8 cellular contexts compared by ENCODE assay signal in the genomic region with DNA sequence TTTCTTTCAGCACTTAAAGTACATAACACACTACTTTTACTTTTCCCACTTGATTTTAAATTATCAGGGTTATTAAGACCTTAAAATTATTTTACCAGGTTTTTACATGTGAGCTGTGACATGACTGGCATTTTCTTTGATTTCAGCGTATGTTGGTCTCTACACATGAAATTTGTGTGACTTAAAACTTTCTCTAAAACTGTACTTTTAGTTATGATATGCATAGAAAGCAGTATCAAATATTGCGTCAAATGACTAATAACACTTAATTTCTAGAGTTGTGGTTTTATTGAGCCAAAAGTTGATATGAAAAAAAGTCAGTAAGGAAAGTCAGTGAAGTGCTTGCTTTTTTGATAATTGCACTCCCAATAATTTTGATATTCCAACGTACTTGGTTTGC. TPM values are rescaled to one million over a fixed set of nuclear protein-coding genes. Genes with fewer than 3 reads are reported as not detected.
DNase-seq lines count a peak whose midpoint lies in the region; ATAC-seq and TF ChIP-seq lines count a peak whose summit lies in the region.

No MANE protein-coding gene starts in this region.

- TF ChIP-seq POLR2A in body of pancreas (IDR thresholded peaks at IDR 0.05): no peak

- H3K27ac ChIP-seq in left ventricle myocardium inferior (replicated peaks) (peak overlapping the region; percentile 100), body of pancreas (peak overlapping the region in 3 of 4 donors; percentile 96 to 99 (median 99)), mesodermal cell (ENCODE audit: low read depth, low read length, severe bottlenecking) (no peak overlapping the region), aorta (ENCODE audit: low read depth in 1 of 2, low read length in 2 of 2) (no peak overlapping the region)

- no peaks in the 10 kb centered on the region for H3K27me3 ChIP-seq in left ventricle myocardium inferior (ENCODE audit: low read depth)
- no peaks in the 10 kb centered on the region for H3K27me3 ChIP-seq in body of pancreas
- H3K27me3 ChIP-seq in aorta (ENCODE audit: control insufficient read depth in 1 of 2, insufficient read depth in 2 of 2, low read length in 1 of 2): no peaks in the 10 kb centered on the region

- ATAC-seq in body of pancreas (no peak), aorta (ENCODE audit: low FRiP score) (no peak), GM18519 (IDR thresholded peaks at IDR 0.05; ENCODE audit: low FRiP score, unreplicated experiment) (no peak)

- peak overlapping the region; percentile 86 for H3K4me3 ChIP-seq in left ventricle myocardium inferior
- H3K4me3 ChIP-seq in body of pancreas: peak overlapping the region; percentile 12 to 83
- peak overlapping the region; percentile 86 for H3K4me3 ChIP-seq in mesodermal cell (ENCODE audit: extremely low read depth, insufficient read depth, low read length, poor library complexity, severe bottlenecking)
- peak overlapping the region; percentile 94 to 99 for H3K4me3 ChIP-seq in aorta (ENCODE audit: low read length in 2 of 2)

- H3K4me1 ChIP-seq in left ventricle myocardium inferior: peaks cover 88% of the 10 kb centered on the region
- peaks cover 33% of the 10 kb centered on the region for H3K4me1 ChIP-seq in body of pancreas
- H3K4me1 ChIP-seq in mesodermal cell (ENCODE audit: control insufficient read depth, insufficient read depth, low read length, poor library complexity, severe bottlenecking): peaks cover 2% of the 10 kb centered on the region
- no peaks in the 10 kb centered on the region for H3K4me1 ChIP-seq in aorta (ENCODE audit: control insufficient read depth in 1 of 2, insufficient read depth in 2 of 2, low read length in 2 of 2)

- DNase-seq in left ventricle myocardium inferior: no peak
- no peak for DNase-seq in cardiac septum (ENCODE audit: low spot score)
- DNase-seq in body of pancreas: no peak
- DNase-seq in aorta: no peak
- no peak for DNase-seq in foreskin melanocyte
- DNase-seq in mesenteric fat pad (ENCODE audit: low spot score): no peak

- WGBS in body of pancreas, 2 donors: 1% methylated on average over 3 of the region's 3 CpGs
- 67% methylated on average over 1 of the region's 3 CpGs; no CpG with 5 or more reads in 1 of the 2 experiments for WGBS in mesodermal cell (ENCODE audit: insufficient coverage in 2 of 2), 2 experiments
- WGBS in aorta, 2 donors: 1% methylated on average over 3 of the region's 3 CpGs

- H3K36me3 ChIP-seq in left ventricle myocardium inferior (no peaks in the 10 kb centered on the region), body of pancreas (replicated peaks in 1 of 2; ENCODE audit: insufficient read depth in 1 of 2, low read depth in 2 of 2) (no peaks in the 10 kb centered on the region), mesodermal cell (ENCODE audit: control insufficient read depth, insufficient read depth, low read length) (peaks cover 8% of the 10 kb centered on the region), aorta (ENCODE audit: control insufficient read depth in 1 of 2, insufficient read depth in 2 of 2, low read length in 1 of 2) (no peaks in the 10 kb centered on the region)

- intact Hi-C loops in left ventricle myocardium inferior (cut with micrococcal nuclease) (loop anchor here (10.0 kb wide), 3 partner anchors 88 to 388 kb away; no protein-coding TSS in a partner anchor), cardiac septum (cut with DNase I) (no loop called here), body of pancreas (cut with DNase I) (no loop called here), aorta (cut with DNase I) (loop anchor here (5.0 to 10.0 kb wide), 5 partner anchors 58 to 398 kb away; no protein-coding TSS in a partner anchor)

- H3K9me3 ChIP-seq in left ventricle myocardium inferior (replicated peaks) (no peaks in the 10 kb centered on the region), body of pancreas (no peaks in the 10 kb centered on the region), mesodermal cell (ENCODE audit: control insufficient read depth, low read length) (no peaks in the 10 kb centered on the region), aorta (ENCODE audit: control insufficient read depth, low read length) (no peaks in the 10 kb centered on the region)

- no peak for TF ChIP-seq CTCF in left ventricle myocardium inferior (IDR thresholded peaks at IDR 0.05; ENCODE audit: borderline replicate concordance)
- TF ChIP-seq CTCF in body of pancreas (IDR thresholded peaks at IDR 0.05): no peak

RNA-seq across cellular contexts. Expression of gene PTEN, which starts 3.1 kb away (rescaled TPM):
- total RNA-seq in left ventricle myocardium inferior (49.9 TPM), cardiac septum (59.5 TPM), body of pancreas (100 to 1,000 TPM; 105 to 227 TPM), aorta (100 to 1,000 TPM; 119 to 165 TPM), mesenteric fat pad (391 TPM)
- polyA plus RNA-seq in mesodermal cell (2013, experiment 1 of 2): 58.4 TPM
- 68.0 TPM for polyA plus RNA-seq in mesodermal cell (2013, experiment 2 of 2)
- polyA plus RNA-seq in aorta: 10 to 100 TPM; 26.8 to 35.4 TPM

RNA-seq across cellular contexts. Expression of gene KLLN, which starts 3.2 kb away (rescaled TPM):
- total RNA-seq in left ventricle myocardium inferior: 0.19 TPM
- 0.24 TPM for total RNA-seq in cardiac septum
- total RNA-seq in body of pancreas: under 1 TPM; 0.78 to 0.99 TPM
- polyA plus RNA-seq in mesodermal cell (2013, experiment 1 of 2): 0.48 TPM
- polyA plus RNA-seq in mesodermal cell (2013, experiment 2 of 2): 0.76 TPM
- total RNA-seq in aorta: under 1 TPM; 0.29 to 0.66 TPM
- under 1 TPM; 0.25 to 0.36 TPM for polyA plus RNA-seq in aorta
- 2.2 TPM for total RNA-seq in mesenteric fat pad

RNA-seq across cellular contexts. Expression of gene ATAD1, which starts 48.5 kb away (rescaled TPM):
- 93.2 TPM for total RNA-seq in left ventricle myocardium inferior
- total RNA-seq in cardiac septum: 92.0 TPM
- 10 to 100 TPM in 1 of 2 donors, 1 to 10 TPM in 1; 9.6 to 16.9 TPM for total RNA-seq in body of pancreas
- polyA plus RNA-seq in mesodermal cell (2013, experiment 1 of 2): 41.5 TPM
- polyA plus RNA-seq in mesodermal cell (2013, experiment 2 of 2): 42.6 TPM
- 10 to 100 TPM; 39.5 to 43.4 TPM for total RNA-seq in aorta
- polyA plus RNA-seq in aorta: 10 to 100 TPM; 18.8 to 24.7 TPM
- 49.9 TPM for total RNA-seq in mesenteric fat pad

Comparison
In these comparisons a context has a peak if more than half of its experiments do, and no peak if none do; other contexts are left out.
1. intact Hi-C loops: an anchor here in left ventricle myocardium inferior (10.0 kb wide) and aorta (5.0 to 10.0 kb wide); none called in cardiac septum and body of pancreas.
2. H3K27ac ChIP-seq: peak in left ventricle myocardium inferior (single experiment) and body of pancreas (3 of 4); none in mesodermal cell (single experiment) and aorta (0 of 2).
3. Peak in every context shown above with its lines, with median percentiles within 50 percentile points of each other: H3K4me3 ChIP-seq.